Comparison of ENCODE assay signal across 1 cellular context in the genomic region with DNA sequence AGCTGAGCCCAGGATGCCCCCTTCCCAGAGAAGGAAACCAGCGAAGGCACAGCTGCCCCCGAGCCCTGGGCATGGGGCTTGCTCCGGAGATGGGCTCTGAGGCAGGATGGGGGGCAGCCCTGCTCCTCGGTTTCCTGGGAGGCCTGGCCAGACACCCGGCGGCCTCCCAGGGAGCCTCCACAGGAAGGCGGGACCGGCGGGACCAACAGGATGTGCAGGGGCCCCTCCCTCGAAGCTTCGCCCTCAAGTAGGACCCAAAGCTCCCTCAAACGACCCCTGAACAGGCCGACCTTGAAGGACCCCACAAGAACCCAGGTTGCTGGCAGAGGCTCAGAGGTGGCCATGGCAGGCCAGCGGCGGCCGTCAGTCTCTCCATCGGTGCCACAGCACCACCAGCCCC.
TF ChIP-seq lines count a peak whose summit lies in the region.

No MANE protein-coding gene starts in this region.

TF ChIP-seq in HCT116, 20 proteins besides CTCF, POLR2A, EP300 and RAD21:
- TF ChIP-seq CEBPB (IDR thresholded peaks at IDR 0.05; ENCODE audit: low read depth) (no peak), EGR1 (IDR thresholded peaks at IDR 0.05; ENCODE audit: low read depth) (no peak)
